Comparison of ENCODE assay signal across 11 cellular contexts in the genomic region with DNA sequence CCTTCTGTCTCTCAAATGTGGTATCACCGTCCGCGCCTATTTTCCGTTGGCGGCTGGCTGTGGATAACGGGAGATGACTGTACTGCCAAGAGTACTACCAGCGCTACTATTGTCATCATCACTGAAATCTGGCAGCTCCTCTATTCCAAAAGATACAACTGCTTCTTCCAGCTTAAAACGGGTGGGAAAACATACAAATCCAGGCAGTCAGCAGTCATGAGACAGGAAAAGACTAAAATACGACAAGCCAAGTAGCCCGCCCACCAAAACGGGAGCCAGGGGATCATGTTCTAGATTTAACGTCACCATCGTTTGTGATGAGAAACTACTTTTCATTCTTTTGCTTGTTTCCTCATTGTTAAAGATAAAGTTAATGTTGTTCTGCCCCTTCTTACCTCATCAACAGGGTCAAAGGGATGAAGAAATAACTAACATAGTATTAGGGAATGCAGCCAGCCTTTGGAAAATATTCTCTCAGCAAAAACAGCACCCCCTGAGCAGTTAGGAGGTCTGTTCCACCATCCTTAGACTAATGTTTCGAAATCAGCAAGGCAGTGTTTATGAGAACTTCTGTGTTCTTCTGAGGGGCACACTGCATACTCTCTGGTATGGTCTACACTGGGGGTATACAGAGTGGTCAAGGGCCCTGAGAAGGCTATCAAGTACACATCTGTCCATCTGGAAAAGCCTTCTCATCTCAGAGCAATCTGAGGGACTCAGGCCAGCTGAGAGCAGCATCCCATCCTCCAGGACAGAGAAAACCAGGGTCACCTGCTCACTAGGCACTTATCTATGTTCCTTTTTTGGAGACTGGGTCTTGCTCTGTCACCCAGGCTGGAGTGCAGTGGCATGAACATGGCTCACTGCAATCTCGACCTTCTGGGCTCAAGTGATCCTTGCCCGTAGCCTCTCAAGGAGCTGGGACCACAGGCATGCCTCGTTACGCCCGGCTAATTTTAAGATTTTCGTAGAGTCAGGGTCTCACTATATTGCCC. TPM values are rescaled to one million over a fixed set of nuclear protein-coding genes. Genes with fewer than 3 reads are reported as not detected.
DNase-seq lines count a peak whose midpoint lies in the region; ATAC-seq, FAIRE-seq and TF ChIP-seq lines count a peak whose summit lies in the region.
"Had no signal": no experiment of that assay in that cellular context is flagged by ENCODE, and none has a peak within 500 bp of the region (broad histone marks: within the 10 kb centered on the region; RNA-seq: fewer than 3 reads in every experiment).

No MANE protein-coding gene starts in this region.

- H2AFZ ChIP-seq in HepG2 (ENCODE audit: low read length) (no peak overlapping the region), parathyroid adenoma (no peak overlapping the region)

- peak in 1 of 2 donors; percentile 14 for TF ChIP-seq RAD21 in liver (IDR thresholded peaks at IDR 0.05)
- no peak for TF ChIP-seq RAD21 in HepG2 (CRISPR knock-in tag; IDR thresholded peaks at IDR 0.05)

- H3K36me3 ChIP-seq in liver (ENCODE audit: control insufficient read depth in 4 of 4, insufficient read depth in 3 of 4, low read depth in 1 of 4, low read length in 3 of 4), result peaks cover 2 to 13% (median 7%) of the 10 kb centered on the region in 4 donors
- peaks cover 15 to 35% of the 10 kb centered on the region in 2 experiments for H3K36me3 ChIP-seq in HepG2 (replicated peaks in 1 of 2; ENCODE audit: control insufficient read depth in 1 of 2, insufficient read depth in 2 of 2, low read length in 2 of 2)
- H3K36me3 ChIP-seq in heart left ventricle, result peaks cover 0 to 34% (median 30%) of the 10 kb centered on the region in 9 donors
- H3K36me3 ChIP-seq in parathyroid adenoma (ENCODE audit: control insufficient read depth, insufficient read depth, low read length), result no peaks in the 10 kb centered on the region
- H3K36me3 ChIP-seq in aorta (ENCODE audit: control insufficient read depth in 1 of 2, insufficient read depth in 2 of 2, low read length in 1 of 2), result peaks cover 0 to 5% of the 10 kb centered on the region in 2 donors

- CTCF ChIA-PET in HepG2 (lab: Yijun Ruan, JAX; ENCODE audit: low intra/inter-chr PET ratio, low total read pairs), result no interaction called here

- intact Hi-C loops in HepG2 (cut with micrococcal nuclease; ENCODE audit: unreplicated experiment) (no loop called here), heart left ventricle (cut with DNase I) (loop anchor here in 3 of 10 donors (5.0 kb wide), 1 partner anchor 34 kb away; no protein-coding TSS in a partner anchor), aorta (cut with DNase I) (loop anchor here in 1 of 2 donors (5.0 kb wide), 1 partner anchor 34 kb away; no protein-coding TSS in a partner anchor)

- peaks cover 0 to 3% (median 0%) of the 10 kb centered on the region in 4 donors for H3K4me1 ChIP-seq in liver (ENCODE audit: control insufficient read depth in 4 of 4, insufficient read depth in 4 of 4, low read length in 3 of 4)
- H3K4me1 ChIP-seq in HepG2 (ENCODE audit: insufficient read depth, low read length), result peaks cover 50% of the 10 kb centered on the region
- H3K4me1 ChIP-seq in heart left ventricle, result peaks cover 3 to 48% (median 28%) of the 10 kb centered on the region in 12 donors
- H3K4me1 ChIP-seq in parathyroid adenoma, result peaks cover 5% of the 10 kb centered on the region
- no peaks in the 10 kb centered on the region for H3K4me1 ChIP-seq in aorta (ENCODE audit: control insufficient read depth in 1 of 2, insufficient read depth in 2 of 2, low read length in 2 of 2)

- no peaks in the 10 kb centered on the region for H4K20me1 ChIP-seq in HepG2 (ENCODE audit: insufficient read depth, low read length)

- H3K9ac ChIP-seq in liver (ENCODE audit: low read depth in 1 of 2, low read length in 2 of 2) (peak overlapping the region in 1 of 2 donors; percentile 55), HepG2 (ENCODE audit: insufficient read depth, low read depth, low read length) (no peak overlapping the region), parathyroid adenoma (no peak overlapping the region)

- H3K79me2 ChIP-seq in HepG2 (ENCODE audit: insufficient read depth, low read length), result peaks cover 60% of the 10 kb centered on the region
- H3K79me2 ChIP-seq in parathyroid adenoma, result peaks cover 27% of the 10 kb centered on the region

- TF ChIP-seq POLR2A in HepG2 (IDR thresholded peaks at IDR 0.05; ENCODE audit: insufficient read depth in 1 of 2, low read depth in 2 of 2, low read length in 2 of 2) (no peak), heart left ventricle (IDR thresholded peaks at IDR 0.05) (no peak)

- FAIRE-seq in HepG2 (lab: Jason Lieb, UNC), result no peak
- FAIRE-seq: A549 had no signal

- in situ Hi-C loops in HepG2 (cut with HindIII; ENCODE audit: extremely low pct_ligation_motif_present, low pct_unique_long_range_greater_than_20kb), result no loop called here

- H3K4me2 ChIP-seq in HepG2 (ENCODE audit: low read depth, low read length) (no peak overlapping the region), parathyroid adenoma (ENCODE audit: low read length) (no peak overlapping the region)
- H3K4me2 ChIP-seq: A549 had no signal

- TF ChIP-seq EP300 in HepG2 (IDR thresholded peaks at IDR 0.05; ENCODE audit: low read depth in 2 of 2, low read length in 2 of 2), result no peak
- no peak for TF ChIP-seq EP300 in HepG2 (CRISPR knock-in tag; IDR thresholded peaks at IDR 0.05; ENCODE audit: borderline replicate concordance)

- no TSS peak for BruUV-seq in HepG2 (replicated peaks; lab: Mats Ljungman, UMichigan)

- TF ChIP-seq CTCF in liver (IDR thresholded peaks at IDR 0.05; ENCODE audit: low read depth, low read length, missing input control) (no peak), HepG2 (CRISPR knock-in tag; IDR thresholded peaks at IDR 0.05) (no peak), heart left ventricle (IDR thresholded peaks at IDR 0.05) (no peak), parathyroid adenoma (IDR thresholded peaks at IDR 0.05) (no peak), GM10266 (IDR thresholded peaks at IDR 0.05; ENCODE audit: control insufficient read depth, insufficient read depth, low read depth, missing control alignments) (no peak)

- peak overlapping the region; percentile 63 to 67 for H3K27ac ChIP-seq in liver (ENCODE audit: low read depth in 1 of 2, low read length in 2 of 2)
- H3K27ac ChIP-seq in HepG2 (ENCODE audit: extremely low read length, insufficient read depth, low read length), result no peak overlapping the region
- peak overlapping the region; percentile 47 to 90 (median 78) for H3K27ac ChIP-seq in heart left ventricle
- peak overlapping the region; percentile 47 for H3K27ac ChIP-seq in parathyroid adenoma
- H3K27ac ChIP-seq in aorta (ENCODE audit: low read depth in 1 of 2, low read length in 2 of 2), result peak overlapping the region in 1 of 2 donors; percentile 16

- H3K4me3 ChIP-seq in liver (ENCODE audit: low read depth in 1 of 3, low read length in 3 of 3), result no peak overlapping the region
- H3K4me3 ChIP-seq in HepG2 (replicated peaks in 1 of 3; ENCODE audit: insufficient read depth in 1 of 3, low read depth in 2 of 3, low read length in 3 of 3), result no peak overlapping the region
- peak overlapping the region in 6 of 12 donors; percentile 4 to 29 (median 20) for H3K4me3 ChIP-seq in heart left ventricle
- no peak overlapping the region for H3K4me3 ChIP-seq in parathyroid adenoma (ENCODE audit: low read depth, low read length)
- peak overlapping the region in 1 of 2 donors; percentile 6 for H3K4me3 ChIP-seq in aorta (ENCODE audit: low read length in 2 of 2)
- H3K4me3 ChIP-seq: A549 had no signal

- DNase-seq in HepG2 (ENCODE audit: low spot score) (no peak), heart left ventricle (peak in 4 of 5 donors; percentile 75 to 82 (median 78)), aorta (peak; percentile 80 to 90), OCI-M1 (lab: John Stamatoyannopoulos, UW) (no peak), NCI-H446 (lab: John Stamatoyannopoulos, UW) (no peak), GM10266 (ENCODE audit: extremely low spot score) (no peak)
- DNase-seq: activated naive CD4-positive, alpha-beta T cell treated with anti-CD3 and anti-CD28 coated beads, Interleukin-2, amount 50 U/mL, for 16 hours; PC-3 had no signal

- no peaks in the 10 kb centered on the region for H3K9me3 ChIP-seq in liver (ENCODE audit: control insufficient read depth in 4 of 4, low read length in 3 of 4)
- H3K9me3 ChIP-seq in HepG2 (ENCODE audit: low read length), result no peaks in the 10 kb centered on the region
- H3K9me3 ChIP-seq in heart left ventricle, result no peaks in the 10 kb centered on the region
- no peaks in the 10 kb centered on the region for H3K9me3 ChIP-seq in parathyroid adenoma (ENCODE audit: control insufficient read depth, low read length)
- no peaks in the 10 kb centered on the region for H3K9me3 ChIP-seq in aorta (ENCODE audit: control insufficient read depth, low read length)
- H3K9me3 ChIP-seq: A549 had no signal

- POLR2A ChIA-PET in HepG2 (lab: Yijun Ruan, JAX), result no interaction called here

- H3K27me3 ChIP-seq in liver (ENCODE audit: control insufficient read depth in 4 of 4, insufficient read depth in 4 of 4, low read length in 3 of 4) (no peaks in the 10 kb centered on the region), HepG2 (ENCODE audit: control insufficient read depth in 1 of 2, insufficient read depth in 2 of 2, low read length in 2 of 2) (no peaks in the 10 kb centered on the region), heart left ventricle (no peaks in the 10 kb centered on the region), parathyroid adenoma (ENCODE audit: control insufficient read depth, insufficient read depth, low read length) (no peaks in the 10 kb centered on the region), aorta (ENCODE audit: control insufficient read depth in 1 of 2, insufficient read depth in 2 of 2, low read length in 1 of 2) (no peaks in the 10 kb centered on the region)

- WGBS in liver, result 80% methylated on average over 20 of the region's 20 CpGs
- WGBS in HepG2 (ENCODE audit: low lambda C conversion rate), result 91% methylated on average over 20 of the region's 20 CpGs
- WGBS in heart left ventricle, 4 donors, result 42 to 53% (median 50%) methylated on average over 20 of the region's 20 CpGs
- WGBS in aorta, 2 donors, result 32 to 38% methylated on average over 20 of the region's 20 CpGs

- ATAC-seq in HepG2, result no peak
- peak; percentile 69 to 87 (median 78) for ATAC-seq in heart left ventricle
- ATAC-seq in aorta (ENCODE audit: low FRiP score), result peak; percentile 84
- ATAC-seq: A549, PC-3 had no signal

RNA-seq across cellular contexts. Expression of a gene that starts 47.5 kb away (rescaled TPM):
- total RNA-seq in liver (10 to 100 TPM; 10.9 to 19.0 TPM), HepG2 (2016; rRNA removed; fragmentation: Illumina TruSeq; extraction: Trizol) (16.2 and 23.3 TPM in 2 replicates), heart left ventricle (10 to 100 TPM; 30.0 to 56.5 (median 34.9) TPM), aorta (10 to 100 TPM; 53.0 to 56.6 TPM)
- polyA plus RNA-seq in liver (10 to 100 TPM in 1 of 2 donors, 1 to 10 TPM in 1; 3.7 to 11.6 TPM), HepG2 (2011; rRNA removed) (50.9 and 68.0 TPM in 2 replicates), heart left ventricle (10 to 100 TPM; 10.7 to 39.3 TPM), aorta (10 to 100 TPM; 21.4 to 31.6 TPM)
- 7.2 and 7.5 TPM in 2 replicates for total RNA-seq in HepG2 (2016; cell fraction: cytosol; rRNA removed; fragmentation: Illumina TruSeq; extraction: Trizol; ENCODE audit: low read depth)
- total RNA-seq in HepG2 (2016; cell fraction: insoluble cytoplasmic fraction; rRNA removed; fragmentation: Illumina TruSeq; extraction: Trizol), result 16.1 and 17.2 TPM in 2 replicates
- 26.9 and 27.9 TPM in 2 replicates for total RNA-seq in HepG2 (2016; cell fraction: membrane; rRNA removed; fragmentation: Illumina TruSeq; extraction: Trizol)
- total RNA-seq in HepG2 (2016; cell fraction: nucleus; rRNA removed; fragmentation: Illumina TruSeq; extraction: Trizol), result 14.4 and 16.2 TPM in 2 replicates
- polyA plus RNA-seq in HepG2 (2011; cell fraction: cytosol; rRNA removed), result 45.6 and 47.6 TPM in 2 replicates
- polyA plus RNA-seq in HepG2 (2011; cell fraction: nucleus; rRNA removed), result 34.2 and 39.3 TPM in 2 replicates
- 39.2 and 40.4 TPM in 2 replicates for polyA plus RNA-seq in HepG2 (2012)
- 11.0 and 12.4 TPM in 2 replicates for polyA plus RNA-seq in HepG2 (2016; cell fraction: cytosol; fragmentation: Illumina TruSeq; extraction: Trizol; ENCODE audit: low read depth)
- polyA plus RNA-seq in HepG2 (2016; cell fraction: insoluble cytoplasmic fraction; fragmentation: Illumina TruSeq; extraction: Trizol; ENCODE audit: low read depth), result 33.6 and 42.6 TPM in 2 replicates
- 39.2 and 40.8 TPM in 2 replicates for polyA plus RNA-seq in HepG2 (2016; cell fraction: membrane; fragmentation: Illumina TruSeq; extraction: Trizol; ENCODE audit: low read depth)
- polyA plus RNA-seq in HepG2 (2016; cell fraction: nucleus; fragmentation: Illumina TruSeq; extraction: Trizol; ENCODE audit: insufficient read depth, low read depth), result 26.9 and 29.3 TPM in 2 replicates
- polyA minus RNA-seq in HepG2 (2011; rRNA and poly(A)+ RNA removed; ENCODE audit: low replicate concordance), result 54.6 and 166 TPM in 2 replicates
- polyA minus RNA-seq in HepG2 (2011; cell fraction: cytosol; rRNA and poly(A)+ RNA removed), result 37.4 and 48.5 TPM in 2 replicates
- 30.9 and 39.8 TPM in 2 replicates for polyA minus RNA-seq in HepG2 (2011; cell fraction: nucleus; rRNA and poly(A)+ RNA removed)

Comparison
In these comparisons a context has a peak if more than half of its experiments do, and no peak if none do; other contexts are left out.
1. DNase-seq: peak in heart left ventricle (4 of 5) and aorta (2 of 2); none in HepG2 (single experiment), OCI-M1 (single experiment), NCI-H446 (0 of 2) and GM10266 (single experiment).